Comparison of ENCODE assay signal across 8 cellular contexts in genomic region chr11:86978756-86979608, GRCh38. TPM values are rescaled to one million over a fixed set of nuclear protein-coding genes. Genes with fewer than 3 reads are reported as not detected.
DNase-seq lines count a peak whose midpoint lies in the region; ATAC-seq, FAIRE-seq and TF ChIP-seq lines count a peak whose summit lies in the region.

No MANE protein-coding gene starts in this region.

- H3K36me3 ChIP-seq in OCI-LY7 (ENCODE audit: insufficient read depth, low read length): no peaks in the 10 kb centered on the region
- no peaks in the 10 kb centered on the region for H3K36me3 ChIP-seq in endothelial cell of umbilical vein (ENCODE audit: control insufficient read depth in 2 of 2, extremely low read depth in 1 of 2, insufficient read depth in 2 of 2, low read length in 2 of 2)

- H3K27ac ChIP-seq in OCI-LY7 (ENCODE audit: low read depth, low read length, poor library complexity, severe bottlenecking) (no peak overlapping the region), endothelial cell of umbilical vein (ENCODE audit: insufficient read depth, low read depth, low read length) (no peak overlapping the region)

- no peaks in the 10 kb centered on the region for H3K79me2 ChIP-seq in OCI-LY7 (ENCODE audit: insufficient read depth, low read depth, low read length)
- no peaks in the 10 kb centered on the region for H3K79me2 ChIP-seq in endothelial cell of umbilical vein (ENCODE audit: control insufficient read depth, insufficient read depth, low read length)

- H2AFZ ChIP-seq in OCI-LY7 (ENCODE audit: low read length): no peak overlapping the region
- peak overlapping the region; percentile 17 for H2AFZ ChIP-seq in endothelial cell of umbilical vein (ENCODE audit: low read depth, low read length)

- H3K4me1 Mint-ChIP-seq in progenitor cell of endocrine pancreas (ENCODE audit: low read depth): peaks cover 4% of the 10 kb centered on the region

- no peaks in the 10 kb centered on the region for H3K9me2 ChIP-seq in OCI-LY7 (ENCODE audit: insufficient read depth, low read length)

- no peaks in the 10 kb centered on the region for H3K36me3 Mint-ChIP-seq in progenitor cell of endocrine pancreas (ENCODE audit: insufficient read depth)

- H4K20me1 ChIP-seq in OCI-LY7 (ENCODE audit: insufficient read depth, low read length) (no peaks in the 10 kb centered on the region), endothelial cell of umbilical vein (replicated peaks; ENCODE audit: control insufficient read depth, extremely low read depth, insufficient read depth, low read length) (no peaks in the 10 kb centered on the region)

- no peaks in the 10 kb centered on the region for H3K9me1 ChIP-seq in endothelial cell of umbilical vein (replicated peaks; ENCODE audit: control insufficient read depth, extremely low read depth, insufficient read depth, low read length)

- DNase-seq in NOMO-1 treated with DMSO at 0.1 percent for 48 hours (lab: John Stamatoyannopoulos, UW; ENCODE audit: unreplicated experiment) (peak; percentile 27), NOMO-1 treated with dmso at 0.1 percent for 144 hours (lab: John Stamatoyannopoulos, UW; ENCODE audit: unreplicated experiment) (no peak), OCI-LY7 (ENCODE audit: low spot score) (peak; percentile 54), endothelial cell of umbilical vein (ENCODE audit: low read depth, low spot score) (peak; percentile 82), progenitor cell of endocrine pancreas (ENCODE audit: low spot score, unreplicated experiment) (no peak)

- H3K4me1 ChIP-seq in OCI-LY7 (ENCODE audit: insufficient read depth, low read length, poor library complexity, severe bottlenecking): peaks cover 3% of the 10 kb centered on the region
- H3K4me1 ChIP-seq in endothelial cell of umbilical vein (ENCODE audit: control insufficient read depth, extremely low read depth, insufficient read depth, low read length): peaks cover 5% of the 10 kb centered on the region

- CTCF ChIA-PET in OCI-LY7 (lab: Charles Lee; ENCODE audit: unreplicated experiment): no interaction called here
- CTCF ChIA-PET in endothelial cell of umbilical vein (lab: Charles Lee): interaction anchor here (1.0 kb wide), 1 partner anchor 16 kb away, joined by 6 read pairs; no protein-coding TSS in a partner anchor

- intact Hi-C loops in OCI-LY7 (cut with micrococcal nuclease; ENCODE audit: unreplicated experiment): loop anchor here (2.0 kb wide), 1 partner anchor 312 kb away; no protein-coding TSS in a partner anchor
- intact Hi-C loops in endothelial cell of umbilical vein (cut with micrococcal nuclease): loop anchor here (1.0 to 2.0 kb wide), 2 partner anchors 39 to 302 kb away; no protein-coding TSS in a partner anchor

- H3K9ac ChIP-seq in endothelial cell of umbilical vein (replicated peaks; ENCODE audit: extremely low read depth, insufficient read depth, low read length): no peak overlapping the region

- H3K4me3 ChIP-seq in OCI-LY7 (ENCODE audit: low read depth, low read length, poor library complexity, severe bottlenecking) (no peak overlapping the region), endothelial cell of umbilical vein (replicated peaks in 1 of 3; ENCODE audit: insufficient read depth in 1 of 3, low read depth in 1 of 3, low read length in 3 of 3) (no peak overlapping the region)

- H3K27me3 Mint-ChIP-seq in progenitor cell of endocrine pancreas: no peaks in the 10 kb centered on the region

- H3K9me3 Mint-ChIP-seq in progenitor cell of endocrine pancreas (ENCODE audit: low read depth): no peaks in the 10 kb centered on the region

- POLR2A ChIA-PET in OCI-LY7 (lab: Charles Lee) (interaction anchor here (0.9 kb wide), 1 partner anchor 442 kb away, joined by 3 read pairs; no protein-coding TSS in a partner anchor), endothelial cell of umbilical vein (lab: Charles Lee) (no interaction called here)

- H3K4me3 Mint-ChIP-seq in progenitor cell of endocrine pancreas (ENCODE audit: low read depth): no peak overlapping the region

- peak; percentile 95 for TF ChIP-seq CTCF in OCI-LY7 (conservative IDR thresholded peaks at IDR 0.05; ENCODE audit: low read length)
- peak; percentile 35 to 52 for TF ChIP-seq CTCF in endothelial cell of umbilical vein (IDR thresholded peaks at IDR 0.05; ENCODE audit: extremely low read depth in 1 of 2, insufficient read depth in 1 of 2, low read depth in 1 of 2, low read length in 2 of 2)
- TF ChIP-seq CTCF in progenitor cell of endocrine pancreas (IDR thresholded peaks at IDR 0.05; ENCODE audit: unreplicated experiment): peak; percentile 63

- H3K9me3 ChIP-seq in OCI-LY7 (ENCODE audit: low read length): no peaks in the 10 kb centered on the region
- H3K9me3 ChIP-seq in endothelial cell of umbilical vein (replicated peaks; ENCODE audit: control insufficient read depth, insufficient read depth, low read length): no peaks in the 10 kb centered on the region

- no peak overlapping the region for H3K27ac Mint-ChIP-seq in progenitor cell of endocrine pancreas

- ATAC-seq in HG02678 (IDR thresholded peaks at IDR 0.05; ENCODE audit: unreplicated experiment) (peak; percentile 74), HG03135 (IDR thresholded peaks at IDR 0.05; ENCODE audit: unreplicated experiment) (no peak), GM18520 (IDR thresholded peaks at IDR 0.05; ENCODE audit: unreplicated experiment) (no peak)

- no peaks in the 10 kb centered on the region for H3K27me3 ChIP-seq in endothelial cell of umbilical vein (ENCODE audit: control insufficient read depth in 2 of 2, insufficient read depth in 2 of 2, low read length in 2 of 2)

- no peak for TF ChIP-seq POLR2A in endothelial cell of umbilical vein (IDR thresholded peaks at IDR 0.05; ENCODE audit: low read depth, low read length)

- FAIRE-seq in endothelial cell of umbilical vein (lab: Jason Lieb, UNC): peak; percentile 83

- dilution Hi-C loops in endothelial cell of umbilical vein (cut with MboI; ENCODE audit: extremely low pct_ligation_motif_present, low sequenced_read_pairs): no loop called here

- BruUV-seq in OCI-LY7 (replicated peaks; lab: Mats Ljungman, UMichigan) (no TSS peak), endothelial cell of umbilical vein (replicated peaks; lab: Mats Ljungman, UMichigan) (no TSS peak)

- no peak overlapping the region for H3K4me2 ChIP-seq in OCI-LY7 (ENCODE audit: low read length)
- H3K4me2 ChIP-seq in endothelial cell of umbilical vein (ENCODE audit: insufficient read depth, low read length): no peak overlapping the region

TF ChIP-seq in endothelial cell of umbilical vein, 7 proteins besides CTCF, POLR2A, EP300 and RAD21:
- TF ChIP-seq POLR2AphosphoS5 (IDR thresholded peaks at IDR 0.05; ENCODE audit: insufficient read depth, low read depth, low read length): no peak
- TF ChIP-seq JUN (IDR thresholded peaks at IDR 0.05; ENCODE audit: borderline replicate concordance, insufficient read depth, insufficient read length, low read depth): no peak
- TF ChIP-seq GATA2 (IDR thresholded peaks at IDR 0.05; ENCODE audit: insufficient read depth, insufficient read length, low read depth, low read length): no peak
- TF ChIP-seq EZH2 (IDR thresholded peaks at IDR 0.05; ENCODE audit: borderline replicate concordance, low read depth, low read length, severe bottlenecking): no peak
- TF ChIP-seq FOS (IDR thresholded peaks at IDR 0.05; ENCODE audit: borderline replicate concordance, insufficient read depth, low read length): no peak
- no peak for TF ChIP-seq MAX (IDR thresholded peaks at IDR 0.05; ENCODE audit: insufficient read depth, insufficient read length)
- no peak for TF ChIP-seq MYC (IDR thresholded peaks at IDR 0.05; ENCODE audit: low read depth, low read length)
TF ChIP-seq in endothelial cell of umbilical vein: peak in this region for 0.

RNA-seq across cellular contexts. Expression of gene FZD4, which starts 23.8 kb away (rescaled TPM):
- total RNA-seq in OCI-LY7 (2014; rRNA removed; shearing (Covaris generic)): 0.05 TPM in 1 of 2 replicates, not detected in the other
- total RNA-seq in OCI-LY7 (2022): 0.06 and 0.17 TPM in 2 replicates
- 109 and 112 TPM in 2 replicates for total RNA-seq in endothelial cell of umbilical vein
- polyA plus RNA-seq in endothelial cell of umbilical vein: 50.4 and 56.6 TPM in 2 replicates
- 49.5 and 50.2 TPM in 2 replicates for polyA plus RNA-seq in endothelial cell of umbilical vein (2011; cell fraction: cytosol; rRNA removed)
- 65.8 and 87.7 TPM in 2 replicates for polyA plus RNA-seq in endothelial cell of umbilical vein (2011; cell fraction: nucleus; rRNA removed)
- polyA plus RNA-seq in endothelial cell of umbilical vein (2012): 85.1 and 115 TPM in 2 replicates
- polyA minus RNA-seq in endothelial cell of umbilical vein: 141 and 152 TPM in 2 replicates
- 11.5 TPM for polyA minus RNA-seq in endothelial cell of umbilical vein (2011; cell fraction: cytosol; rRNA and poly(A)+ RNA removed)
- polyA minus RNA-seq in endothelial cell of umbilical vein (2011; cell fraction: nucleus; rRNA and poly(A)+ RNA removed): 58.9 and 89.5 TPM in 2 replicates
- total RNA-seq in progenitor cell of endocrine pancreas: 9.3 and 11.7 TPM in 2 replicates

RNA-seq across cellular contexts. Expression of gene TMEM135, which starts 58.8 kb away (rescaled TPM):
- total RNA-seq in OCI-LY7 (2014; rRNA removed; shearing (Covaris generic)): 9.4 and 14.5 TPM in 2 replicates
- total RNA-seq in OCI-LY7 (2022) (48.2 and 56.4 TPM in 2 replicates), endothelial cell of umbilical vein (33.2 and 36.8 TPM in 2 replicates), progenitor cell of endocrine pancreas (33.0 and 37.9 TPM in 2 replicates)
- polyA plus RNA-seq in endothelial cell of umbilical vein: 12.3 and 17.9 TPM in 2 replicates
- 6.3 and 6.7 TPM in 2 replicates for polyA plus RNA-seq in endothelial cell of umbilical vein (2011; cell fraction: cytosol; rRNA removed)
- polyA plus RNA-seq in endothelial cell of umbilical vein (2011; cell fraction: nucleus; rRNA removed): 13.5 and 15.9 TPM in 2 replicates
- polyA plus RNA-seq in endothelial cell of umbilical vein (2012): 14.2 and 17.6 TPM in 2 replicates
- polyA minus RNA-seq in endothelial cell of umbilical vein: 41.4 and 48.1 TPM in 2 replicates
- 10.9 TPM for polyA minus RNA-seq in endothelial cell of umbilical vein (2011; cell fraction: cytosol; rRNA and poly(A)+ RNA removed)
- 56.2 and 65.8 TPM in 2 replicates for polyA minus RNA-seq in endothelial cell of umbilical vein (2011; cell fraction: nucleus; rRNA and poly(A)+ RNA removed)

Comparison
In these comparisons a context has a peak if more than half of its experiments do, and no peak if none do; other contexts are left out.
1. DNase-seq: peak in NOMO-1 treated with DMSO at 0.1 percent for 48 hours (single experiment), OCI-LY7 (single experiment) and endothelial cell of umbilical vein (single experiment); none in NOMO-1 treated with dmso at 0.1 percent for 144 hours (single experiment) and progenitor cell of endocrine pancreas (single experiment).
2. CTCF ChIP-seq: peak in every context shown above with its lines; median percentile 95 in OCI-LY7; 63 in progenitor cell of endocrine pancreas; 44 in endothelial cell of umbilical vein.